Comparison of ENCODE assay signal across 8 cellular contexts in the genomic region with DNA sequence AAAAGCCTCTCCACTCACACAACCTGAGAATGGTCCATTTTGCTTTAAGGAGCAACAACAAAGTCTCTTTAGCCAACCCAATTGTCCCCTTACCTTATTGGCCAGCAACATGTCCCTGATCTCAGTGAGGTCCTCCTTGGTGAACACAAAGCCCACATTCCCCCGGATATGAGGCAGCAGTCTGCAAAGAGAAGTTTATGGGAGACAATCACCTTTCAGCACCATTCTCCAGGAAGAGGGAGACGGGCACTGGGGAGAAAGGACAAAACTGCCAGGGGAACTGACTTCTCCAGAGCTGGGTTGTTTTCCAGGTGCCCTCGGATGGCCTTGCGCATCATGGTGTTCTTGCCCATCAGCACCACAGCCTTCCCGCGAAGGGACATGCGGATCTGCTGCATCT. TPM values are rescaled to one million over a fixed set of nuclear protein-coding genes. Genes with fewer than 3 reads are reported as not detected.
A peak's percentile ranks its signal among the peaks of the same experiment; 100 is the strongest.
DNase-seq lines count a peak whose midpoint lies in the region; ATAC-seq, FAIRE-seq and TF ChIP-seq lines count a peak whose summit lies in the region.

No MANE protein-coding gene starts in this region.

- no peaks in the 10 kb centered on the region for H3K9me2 ChIP-seq in OCI-LY7 (ENCODE audit: insufficient read depth, low read length)

- H3K4me2 ChIP-seq in OCI-LY7 (ENCODE audit: low read length), result peak overlapping the region; percentile 92

- H3K27me3 ChIP-seq in GM06990 (replicated peaks; ENCODE audit: control insufficient read depth, insufficient read depth, low read length) (no peaks in the 10 kb centered on the region), psoas muscle (ENCODE audit: insufficient read depth in 3 of 3, low read length in 2 of 3) (no peaks in the 10 kb centered on the region)
- H3K27me3 ChIP-seq in effector memory CD4-positive, alpha-beta T cell (replicated peaks; ENCODE audit: control insufficient read depth, insufficient read depth, low read length, poor library complexity, severe bottlenecking), result no peaks in the 10 kb centered on the region

- peaks cover 27% of the 10 kb centered on the region for H4K20me1 ChIP-seq in OCI-LY7 (ENCODE audit: insufficient read depth, low read length)

- H3K4me3 ChIP-seq in GM06990 (replicated peaks; ENCODE audit: low read depth, low read length) (peak overlapping the region; percentile 97), OCI-LY7 (ENCODE audit: low read depth, low read length, poor library complexity, severe bottlenecking) (peak overlapping the region; percentile 90), psoas muscle (peak overlapping the region; percentile 82)
- H3K4me3 ChIP-seq in effector memory CD4-positive, alpha-beta T cell (ENCODE audit: insufficient read depth, low read depth, low read length, poor library complexity, severe bottlenecking), result no peak overlapping the region

- H3K36me3 ChIP-seq in GM06990 (ENCODE audit: control insufficient read depth, insufficient read depth, low read length) (peaks cover 17% of the 10 kb centered on the region), OCI-LY7 (ENCODE audit: insufficient read depth, low read length) (peaks cover 58% of the 10 kb centered on the region), psoas muscle (ENCODE audit: insufficient read depth in 1 of 2, low read depth in 1 of 2) (peaks cover 0 to 42% of the 10 kb centered on the region in 2 donors)
- H3K36me3 ChIP-seq in effector memory CD4-positive, alpha-beta T cell (ENCODE audit: control insufficient read depth, insufficient read depth, low read length), result peaks cover 30% of the 10 kb centered on the region

- H3K4me1 ChIP-seq in OCI-LY7 (ENCODE audit: insufficient read depth, low read length, poor library complexity, severe bottlenecking), result peaks cover 55% of the 10 kb centered on the region
- H3K4me1 ChIP-seq in effector memory CD4-positive, alpha-beta T cell (ENCODE audit: control insufficient read depth, insufficient read depth, low read length, poor library complexity, severe bottlenecking), result peaks cover 34% of the 10 kb centered on the region
- peaks cover 46% of the 10 kb centered on the region for H3K4me1 ChIP-seq in psoas muscle

- H3K79me2 ChIP-seq in OCI-LY7 (ENCODE audit: insufficient read depth, low read depth, low read length), result peaks cover 71% of the 10 kb centered on the region

- H2AFZ ChIP-seq in OCI-LY7 (ENCODE audit: low read length), result no peak overlapping the region

- BruUV-seq in OCI-LY7 (replicated peaks; lab: Mats Ljungman, UMichigan), result no TSS peak

- H3K9me3 ChIP-seq in OCI-LY7 (ENCODE audit: low read length) (no peaks in the 10 kb centered on the region), psoas muscle (no peaks in the 10 kb centered on the region)
- no peaks in the 10 kb centered on the region for H3K9me3 ChIP-seq in effector memory CD4-positive, alpha-beta T cell (ENCODE audit: control insufficient read depth, low read length)

- no peak for DNase-seq in GM06990 (ENCODE audit: extremely low read depth, insufficient read length)
- DNase-seq in OCI-LY7 (ENCODE audit: low spot score), result no peak
- DNase-seq in effector memory CD4-positive, alpha-beta T cell, result no peak
- no peak for DNase-seq in psoas muscle
- no peak for DNase-seq in frontal cortex (ENCODE audit: low spot score in 2 of 2)
- no peak for DNase-seq in NCI-H1436 treated with DMSO at 0.1 percent for 48 hours (lab: John Stamatoyannopoulos, UW)

- no peak for FAIRE-seq in frontal cortex (lab: Jason Lieb, UNC)

- CTCF ChIA-PET in OCI-LY7 (lab: Charles Lee; ENCODE audit: unreplicated experiment), result no interaction called here

- 45 to 73% (median 52%) methylated on average over 7 of the region's 7 CpGs for WGBS in psoas muscle, 3 donors

- TF ChIP-seq CTCF in GM06990 (IDR thresholded peaks at IDR 0.05; ENCODE audit: insufficient read depth, low read length, poor library complexity, severe bottlenecking) (no peak), OCI-LY7 (conservative IDR thresholded peaks at IDR 0.05; ENCODE audit: low read length) (no peak), psoas muscle (IDR thresholded peaks at IDR 0.05) (no peak)

- POLR2A ChIA-PET in OCI-LY7 (lab: Charles Lee), result interaction anchor here (3.7 to 6.1 kb wide), 2 partner anchors 32 to 79 kb away, joined by 86 to 91 read pairs; a partner anchor contains a TSS

- ATAC-seq in psoas muscle (no peak), HG02798 (IDR thresholded peaks at IDR 0.05; ENCODE audit: poor library complexity, unreplicated experiment) (no peak), GM21526 (IDR thresholded peaks at IDR 0.05; ENCODE audit: low FRiP score, unreplicated experiment) (no peak)

- intact Hi-C loops in OCI-LY7 (cut with micrococcal nuclease; ENCODE audit: unreplicated experiment) (no loop called here), psoas muscle (cut with DNase I) (no loop called here)

- H3K27ac ChIP-seq in OCI-LY7 (ENCODE audit: low read depth, low read length, poor library complexity, severe bottlenecking), result peak overlapping the region; percentile 87
- H3K27ac ChIP-seq in effector memory CD4-positive, alpha-beta T cell (ENCODE audit: insufficient read depth, low read length, poor library complexity, severe bottlenecking), result peak overlapping the region; percentile 78
- peak overlapping the region; percentile 92 for H3K27ac ChIP-seq in psoas muscle

RNA-seq across cellular contexts. Expression of a gene that starts 1.9 kb away (rescaled TPM):
- total RNA-seq in OCI-LY7 (2014; rRNA removed; shearing (Covaris generic)), result 5,868 and 6,057 TPM in 2 replicates
- 2,996 and 3,206 TPM in 2 replicates for total RNA-seq in OCI-LY7 (2022)
- 1,000 to 10,000 TPM in 3 of 4 donors, 100 to 1,000 TPM in 1; 662 to 1,479 (median 1,333) TPM for total RNA-seq in psoas muscle
- polyA plus RNA-seq in psoas muscle, result 1,000 to 10,000 TPM; 2,571 to 2,845 (median 2,673) TPM
- total RNA-seq in frontal cortex, result 1,889 TPM

RNA-seq across cellular contexts. Expression of a gene that starts 4.5 kb away (rescaled TPM):
- 217 and 224 TPM in 2 replicates for total RNA-seq in OCI-LY7 (2014; rRNA removed; shearing (Covaris generic))
- total RNA-seq in OCI-LY7 (2022) (290 and 343 TPM in 2 replicates), psoas muscle (10 to 100 TPM; 63.1 to 80.9 (median 68.6) TPM), frontal cortex (62.4 TPM)
- 10 to 100 TPM; 19.6 to 55.7 (median 43.2) TPM for polyA plus RNA-seq in psoas muscle
